ENCODE assay signal across 9 cellular contexts in the genomic region with DNA sequence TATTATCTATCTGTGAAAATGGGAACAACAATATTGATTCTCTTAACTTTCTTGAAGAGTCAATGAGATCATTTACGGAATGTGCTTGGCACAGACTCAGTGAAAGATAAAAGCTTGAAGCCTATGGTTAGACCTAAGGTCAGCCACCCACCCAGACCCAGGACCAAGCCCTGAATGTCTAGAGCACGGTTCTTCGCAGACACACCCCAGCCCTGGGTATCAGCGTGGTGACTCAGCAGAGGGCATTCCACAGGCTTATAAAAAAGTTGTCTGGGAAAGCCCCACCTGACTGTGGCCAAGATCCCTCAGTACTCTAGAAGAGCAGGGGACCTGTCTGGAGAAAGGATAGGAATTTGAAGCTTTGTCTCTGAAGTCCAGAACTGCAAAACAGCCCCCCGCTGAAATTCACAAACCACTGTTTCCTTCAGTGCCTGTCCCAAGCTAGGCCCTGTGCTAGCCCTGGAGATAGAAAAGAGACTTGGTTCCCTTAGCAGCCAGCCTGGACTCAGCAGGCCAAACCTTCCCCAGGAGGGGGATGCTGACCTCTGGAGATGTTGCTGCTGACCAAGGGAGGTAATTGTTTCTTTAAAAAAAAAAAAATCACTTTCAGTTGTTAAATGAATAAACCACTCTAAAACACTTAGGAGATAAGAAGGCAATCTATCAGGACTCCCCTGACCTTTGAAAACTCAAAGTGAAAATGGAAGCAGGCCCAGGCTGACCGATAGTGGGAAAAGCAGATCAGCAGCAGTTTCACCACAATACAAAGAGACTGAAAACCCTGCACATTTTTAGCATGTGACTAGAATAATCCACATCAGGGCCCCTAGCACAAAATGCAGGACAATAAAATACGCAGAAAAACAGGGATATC.
A peak's percentile ranks its signal among the peaks of the same experiment; 100 is the strongest.
DNase-seq lines count a peak whose midpoint lies in the region; ATAC-seq and TF ChIP-seq lines count a peak whose summit lies in the region.
"Had no signal": no experiment of that assay in that cellular context is flagged by ENCODE, and none has a peak within 500 bp of the region (broad histone marks: within the 10 kb centered on the region; RNA-seq: fewer than 3 reads in every experiment).

No MANE protein-coding gene starts in this region.

- H3K27me3 ChIP-seq in mesendoderm (ENCODE audit: insufficient read depth, low read length, poor library complexity): no peaks in the 10 kb centered on the region

- TF ChIP-seq POLR2A in GM18505 (IDR thresholded peaks at IDR 0.05; ENCODE audit: borderline replicate concordance, extremely low read depth, insufficient read depth, insufficient read length): no peak

- no peaks in the 10 kb centered on the region for H3K79me1 ChIP-seq in mesendoderm (ENCODE audit: low read length)

- peak overlapping the region; percentile 17 for H2BK120ac ChIP-seq in mesendoderm (ENCODE audit: low read depth, low read length)

- DNase-seq in HT-29 (ENCODE audit: low spot score) (peak; percentile 84), mesendoderm (peak; percentile 86), DMS153 (lab: John Stamatoyannopoulos, UW) (no peak), NCI-H748 treated with DMSO at 0.1 percent for 48 hours (lab: John Stamatoyannopoulos, UW) (no peak), OCI-LY7 (ENCODE audit: low spot score) (no peak)

- no CpG with 5 or more reads among the region's 7 CpGs for WGBS in mesendoderm (ENCODE audit: extremely low coverage, insufficient coverage, low lambda C conversion rate)

- no peak overlapping the region for H2AK5ac ChIP-seq in mesendoderm (ENCODE audit: low read length)

- H3K36me3 Mint-ChIP-seq in activated naive CD8-positive, alpha-beta T cell: peaks cover 2% of the 10 kb centered on the region

- H3K27ac Mint-ChIP-seq in activated naive CD8-positive, alpha-beta T cell: peak overlapping the region; percentile 84

- ATAC-seq in GM18505 (IDR thresholded peaks at IDR 0.05; ENCODE audit: unreplicated experiment): peak; percentile 54
- peak; percentile 57 for ATAC-seq in GM21717 (IDR thresholded peaks at IDR 0.05; ENCODE audit: unreplicated experiment)

- H3K18ac ChIP-seq in mesendoderm (ENCODE audit: low read length): peak overlapping the region; percentile 25

- peak overlapping the region; percentile 66 for H3K56ac ChIP-seq in mesendoderm (ENCODE audit: low read length)

- peak overlapping the region; percentile 14 for H3K27ac ChIP-seq in mesendoderm (ENCODE audit: low read depth, low read length)
- H3K27ac ChIP-seq in OCI-LY7 (ENCODE audit: low read depth, low read length, poor library complexity, severe bottlenecking): no peak overlapping the region

- H3K27me3 Mint-ChIP-seq in activated naive CD8-positive, alpha-beta T cell: no peaks in the 10 kb centered on the region

- intact Hi-C loops in OCI-LY7 (cut with micrococcal nuclease; ENCODE audit: unreplicated experiment): no loop called here

- no TSS peak for BruUV-seq in OCI-LY7 (replicated peaks; lab: Mats Ljungman, UMichigan)

- peak overlapping the region; percentile 20 for H3K9ac ChIP-seq in mesendoderm (ENCODE audit: low read length)

- TF ChIP-seq CTCF in OCI-LY7 (conservative IDR thresholded peaks at IDR 0.05; ENCODE audit: low read length): no peak

- H4K20me1 ChIP-seq in OCI-LY7 (ENCODE audit: insufficient read depth, low read length): no peaks in the 10 kb centered on the region

- H3K4me3 Mint-ChIP-seq in activated naive CD8-positive, alpha-beta T cell: peak overlapping the region; percentile 47

- peak overlapping the region; percentile 24 for H2BK5ac ChIP-seq in mesendoderm (ENCODE audit: low read length)

- no peak overlapping the region for H3K4ac ChIP-seq in mesendoderm (ENCODE audit: low read depth, low read length)

- CTCF ChIA-PET in OCI-LY7 (lab: Charles Lee; ENCODE audit: unreplicated experiment): no interaction called here

- H3K79me2 ChIP-seq in mesendoderm (ENCODE audit: control insufficient read depth, insufficient read depth, low read length) (no peaks in the 10 kb centered on the region), OCI-LY7 (ENCODE audit: insufficient read depth, low read depth, low read length) (no peaks in the 10 kb centered on the region)

- POLR2A ChIA-PET in OCI-LY7 (lab: Charles Lee): no interaction called here

- no peak overlapping the region for H2BK15ac ChIP-seq in mesendoderm (replicated peaks; ENCODE audit: low read depth)

- H4K5ac ChIP-seq in mesendoderm (ENCODE audit: low read length): no peak overlapping the region

- no peaks in the 10 kb centered on the region for H3K9me3 ChIP-seq in OCI-LY7 (ENCODE audit: low read length)

- no peak overlapping the region for H4K8ac ChIP-seq in mesendoderm (ENCODE audit: low read depth, low read length)

- H3K4me1 Mint-ChIP-seq in activated naive CD8-positive, alpha-beta T cell (ENCODE audit: low read depth): peaks cover 76% of the 10 kb centered on the region

- H3K9me2 ChIP-seq in OCI-LY7 (ENCODE audit: insufficient read depth, low read length): no peaks in the 10 kb centered on the region

- no peak overlapping the region for H2AFZ ChIP-seq in OCI-LY7 (ENCODE audit: low read length)

- no peak overlapping the region for H3K23ac ChIP-seq in mesendoderm (ENCODE audit: low read length)

- H3K4me1 ChIP-seq in mesendoderm (ENCODE audit: control insufficient read depth, low read depth, low read length) (peaks cover 12% of the 10 kb centered on the region), OCI-LY7 (ENCODE audit: insufficient read depth, low read length, poor library complexity, severe bottlenecking) (peaks cover 22% of the 10 kb centered on the region)

- H3K36me3 ChIP-seq in mesendoderm (ENCODE audit: control insufficient read depth, insufficient read depth, low read length): no peaks in the 10 kb centered on the region
- no peaks in the 10 kb centered on the region for H3K36me3 ChIP-seq in OCI-LY7 (ENCODE audit: insufficient read depth, low read length)

- H3K4me2 ChIP-seq in mesendoderm (ENCODE audit: low read length) (no peak overlapping the region), OCI-LY7 (ENCODE audit: low read length) (no peak overlapping the region)

- H3K9me3 Mint-ChIP-seq in activated naive CD8-positive, alpha-beta T cell (ENCODE audit: low read depth): no peaks in the 10 kb centered on the region

- H3K4me3 ChIP-seq in mesendoderm (ENCODE audit: low read length): no peak overlapping the region
- no peak overlapping the region for H3K4me3 ChIP-seq in OCI-LY7 (ENCODE audit: low read depth, low read length, poor library complexity, severe bottlenecking)
- H3K4me3 ChIP-seq: skin epidermis had no signal

Comparison
In these comparisons a context has a peak if more than half of its experiments do, and no peak if none do; other contexts are left out.
1. DNase-seq: peak in HT-29 (single experiment) and mesendoderm (single experiment); none in DMS153 (single experiment), NCI-H748 treated with DMSO at 0.1 percent for 48 hours (single experiment) and OCI-LY7 (single experiment).